In genomic region chr1:5165747-5166146, GRCh38 we compare ENCODE assay signal across 21 cellular contexts.
"Had no signal": no experiment of that assay in that cellular context is flagged by ENCODE, and none has a peak within 500 bp of the region (broad histone marks: within the 10 kb centered on the region; RNA-seq: fewer than 3 reads in every experiment).

No MANE protein-coding gene starts in this region.

- ATAC-seq: left colon; naive thymus-derived CD4-positive, alpha-beta T cell; sciatic nerve; stimulated activated naive CD8-positive, alpha-beta T cell treated with anti-CD3 and anti-CD28 coated beads, Interleukin-15, amount 100 ng/mL, for 72 hours had no signal

- H3K36me3 Mint-ChIP-seq: immature natural killer cell had no signal

- H3K4me1 Mint-ChIP-seq: immature natural killer cell; naive thymus-derived CD4-positive, alpha-beta T cell; nephron; stimulated activated naive CD8-positive, alpha-beta T cell treated with anti-CD3 and anti-CD28 coated beads, Interleukin-15, amount 100 ng/mL, for 72 hours had no signal

- H3K4me3 Mint-ChIP-seq: immature natural killer cell; naive thymus-derived CD4-positive, alpha-beta T cell; nephron; stimulated activated naive CD8-positive, alpha-beta T cell treated with anti-CD3 and anti-CD28 coated beads, Interleukin-15, amount 100 ng/mL, for 72 hours had no signal

- DNase-seq: effector CD4-positive, alpha-beta T cell; hypothalamus; immature natural killer cell; islet precursor cell; kidney glomerular epithelial cell; left colon; left ventricle myocardium inferior; mammary epithelial cell; mesendoderm; midbrain; naive thymus-derived CD4-positive, alpha-beta T cell; nucleus accumbens; stimulated activated CD4-positive, alpha-beta T cell treated with anti-CD3 and anti-CD28 coated beads, Interleukin-12 subunit alpha, Interleukin-12 subunit beta, amount 100 ng/mL, for 4 hours; stimulated activated CD4-positive, alpha-beta T cell treated with anti-CD3 and anti-CD28 coated beads, Interleukin-1b, Interleukin-23, amount 100 ng/mL, for 48 hours; stimulated activated CD4-positive, alpha-beta T cell treated with anti-CD3 and anti-CD28 coated beads, Interleukin-4, amount 100 ng/mL, for 1 hour; stimulated activated CD8-positive, alpha-beta memory T cell treated with anti-CD3 and anti-CD28 coated beads, Interleukin-4, amount 100 ng/mL, for 48 hours; stimulated activated naive CD4-positive, alpha-beta T cell; stimulated activated naive CD8-positive, alpha-beta T cell treated with anti-CD3 and anti-CD28 coated beads, Interleukin-15, amount 100 ng/mL, for 72 hours; trophoblast cell had no signal

- H3K27ac Mint-ChIP-seq: immature natural killer cell; naive thymus-derived CD4-positive, alpha-beta T cell; nephron; stimulated activated naive CD8-positive, alpha-beta T cell treated with anti-CD3 and anti-CD28 coated beads, Interleukin-15, amount 100 ng/mL, for 72 hours had no signal

- H3K27me3 Mint-ChIP-seq: stimulated activated naive CD8-positive, alpha-beta T cell treated with anti-CD3 and anti-CD28 coated beads, Interleukin-15, amount 100 ng/mL, for 72 hours had no signal

- H3K9me3 Mint-ChIP-seq: immature natural killer cell, nephron had no signal
